Comparison of ENCODE assay signal across 10 cellular contexts in genomic region chr10:110505130-110505815, GRCh38. TPM values are rescaled to one million over a fixed set of nuclear protein-coding genes. Genes with fewer than 3 reads are reported as not detected.
DNase-seq lines count a peak whose midpoint lies in the region; ATAC-seq and TF ChIP-seq lines count a peak whose summit lies in the region.
"Had no signal": no experiment of that assay in that cellular context is flagged by ENCODE, and none has a peak within 500 bp of the region (broad histone marks: within the 10 kb centered on the region; RNA-seq: fewer than 3 reads in every experiment).

No MANE protein-coding gene starts in this region.

- H3K4me1 ChIP-seq in fibroblast of lung (ENCODE audit: control insufficient read depth, extremely low read depth, insufficient read depth, low read length) (peaks cover 34% of the 10 kb centered on the region), stomach smooth muscle (ENCODE audit: control insufficient read depth, insufficient read depth, low read length) (peaks cover 63% of the 10 kb centered on the region)

- peak overlapping the region; percentile 99 for H3K4me3 Mint-ChIP-seq in activated T-cell treated with anti-CD3 and anti-CD28 coated beads, Interleukin-2, amount 50 U/mL, for 4 hours
- peak overlapping the region; percentile 96 for H3K4me3 Mint-ChIP-seq in activated CD4-positive, alpha-beta memory T cell treated with anti-CD3 and anti-CD28 coated beads for 36 hours

- peaks cover 83% of the 10 kb centered on the region for H3K4me1 Mint-ChIP-seq in activated T-cell treated with anti-CD3 and anti-CD28 coated beads, Interleukin-2, amount 50 U/mL, for 4 hours (ENCODE audit: low read depth)
- peaks cover 97% of the 10 kb centered on the region for H3K4me1 Mint-ChIP-seq in activated CD4-positive, alpha-beta memory T cell treated with anti-CD3 and anti-CD28 coated beads for 36 hours (ENCODE audit: low read depth)

- no peak overlapping the region for H3K4me2 ChIP-seq in fibroblast of lung (ENCODE audit: extremely low read depth, insufficient read depth, low read length)

- no peaks in the 10 kb centered on the region for H3K27me3 Mint-ChIP-seq in activated T-cell treated with anti-CD3 and anti-CD28 coated beads, Interleukin-2, amount 50 U/mL, for 4 hours (ENCODE audit: low read depth)
- H3K27me3 Mint-ChIP-seq in activated CD4-positive, alpha-beta memory T cell treated with anti-CD3 and anti-CD28 coated beads for 36 hours: no peaks in the 10 kb centered on the region

- no peak overlapping the region for H2AFZ ChIP-seq in fibroblast of lung (ENCODE audit: low read length)

- CTCF ChIA-PET in activated CD4-positive, alpha-beta memory T cell treated with anti-CD3 and anti-CD28 coated beads for 36 hours (lab: Charles Lee): interaction anchor here (0.9 to 12.4 kb wide), 6 partner anchors 41 to 297 kb away, joined by 4 to 221 read pairs (median 16); partner anchors contain the start of gene SMNDC1

- no peaks in the 10 kb centered on the region for H3K9me3 ChIP-seq in fibroblast of lung (ENCODE audit: control insufficient read depth, insufficient read depth, low read depth, low read length)
- no peaks in the 10 kb centered on the region for H3K9me3 ChIP-seq in stomach smooth muscle (ENCODE audit: control insufficient read depth in 2 of 2, low read length in 2 of 2)

- intact Hi-C loops in activated CD4-positive, alpha-beta memory T cell treated with anti-CD3 and anti-CD28 coated beads for 36 hours (cut with micrococcal nuclease): no loop called here

- H3K27ac Mint-ChIP-seq in activated CD4-positive, alpha-beta memory T cell treated with anti-CD3 and anti-CD28 coated beads for 36 hours: peak overlapping the region; percentile 97

- no peaks in the 10 kb centered on the region for H3K27me3 ChIP-seq in fibroblast of lung (ENCODE audit: control insufficient read depth, insufficient read depth, low read length)
- H3K27me3 ChIP-seq in stomach smooth muscle (ENCODE audit: control insufficient read depth in 1 of 2, insufficient read depth in 2 of 2, low read length in 2 of 2): no peaks in the 10 kb centered on the region

- H3K36me3 Mint-ChIP-seq in activated T-cell treated with anti-CD3 and anti-CD28 coated beads, Interleukin-2, amount 50 U/mL, for 4 hours (ENCODE audit: insufficient read depth): peaks cover 80% of the 10 kb centered on the region
- peaks cover 99% of the 10 kb centered on the region for H3K36me3 Mint-ChIP-seq in activated CD4-positive, alpha-beta memory T cell treated with anti-CD3 and anti-CD28 coated beads for 36 hours

- DNase-seq in activated T-cell treated with anti-CD3 and anti-CD28 coated beads, Interleukin-2, amount 50 U/mL, for 4 hours: no peak
- DNase-seq in activated T-cell treated with anti-CD3 and anti-CD28 coated beads for 4 hours (no peak), fibroblast of lung (ENCODE audit: low read depth in 2 of 2) (no peak), NCI-H82 treated with DMSO at 0.1 percent for 48 hours (lab: John Stamatoyannopoulos, UW; ENCODE audit: unreplicated experiment) (no peak)
- DNase-seq in activated CD4-positive, alpha-beta memory T cell treated with anti-CD3 and anti-CD28 coated beads for 36 hours: no peak
- DNase-seq: AML-193, hippocampal formation had no signal

- peaks cover 91% of the 10 kb centered on the region for H3K79me2 ChIP-seq in fibroblast of lung (ENCODE audit: control insufficient read depth, insufficient read depth, low read length)

- peaks cover 28% of the 10 kb centered on the region for H3K36me3 ChIP-seq in fibroblast of lung (ENCODE audit: control insufficient read depth, insufficient read depth, low read length)
- peaks cover 10 to 14% of the 10 kb centered on the region in 2 donors for H3K36me3 ChIP-seq in stomach smooth muscle (ENCODE audit: control insufficient read depth in 2 of 2, insufficient read depth in 2 of 2, low read length in 2 of 2)

- TF ChIP-seq CTCF in fibroblast of lung (conservative IDR thresholded peaks at IDR 0.05 in 1 of 2, IDR thresholded peaks at IDR 0.05 in 1 of 2; ENCODE audit: low read depth in 1 of 2, low read length in 2 of 2): no peak

- H3K9ac ChIP-seq in fibroblast of lung (ENCODE audit: insufficient read depth, low read length) (no peak overlapping the region), stomach smooth muscle (ENCODE audit: low read length in 2 of 2) (no peak overlapping the region)

- no peaks in the 10 kb centered on the region for H4K20me1 ChIP-seq in fibroblast of lung (ENCODE audit: control insufficient read depth, extremely low read depth, insufficient read depth, low read length)

- H3K4me3 ChIP-seq in fibroblast of lung (replicated peaks in 1 of 4; ENCODE audit: control extremely low read depth in 1 of 4, insufficient read depth in 1 of 4, low read depth in 3 of 4, low read length in 4 of 4): no peak overlapping the region
- no peak overlapping the region for H3K4me3 ChIP-seq in stomach smooth muscle (ENCODE audit: low read length in 2 of 2)

- H3K27ac ChIP-seq in fibroblast of lung (ENCODE audit: insufficient read depth, low read length) (peak overlapping the region; percentile 80), stomach smooth muscle (ENCODE audit: low read length) (peak overlapping the region; percentile 79)

- no peaks in the 10 kb centered on the region for H3K9me3 Mint-ChIP-seq in activated T-cell treated with anti-CD3 and anti-CD28 coated beads, Interleukin-2, amount 50 U/mL, for 4 hours
- H3K9me3 Mint-ChIP-seq in activated CD4-positive, alpha-beta memory T cell treated with anti-CD3 and anti-CD28 coated beads for 36 hours: no peaks in the 10 kb centered on the region

- POLR2A ChIA-PET in activated CD4-positive, alpha-beta memory T cell treated with anti-CD3 and anti-CD28 coated beads for 36 hours (lab: Charles Lee): interaction anchor here (0.7 to 4.8 kb wide), 6 partner anchors 7 to 150 kb away, joined by 3 to 38 read pairs (median 8); no protein-coding TSS in a partner anchor

- no peak for ATAC-seq in activated T-cell treated with anti-CD3 and anti-CD28 coated beads, Interleukin-2, amount 50 U/mL, for 4 hours
- no peak for ATAC-seq in GM19351 (IDR thresholded peaks at IDR 0.05; ENCODE audit: unreplicated experiment)
- ATAC-seq in HG02938 (IDR thresholded peaks at IDR 0.05; ENCODE audit: unreplicated experiment): no peak

RNA-seq across cellular contexts. Expression of gene DUSP5, which starts 7.6 kb away (rescaled TPM):
- total RNA-seq in activated T-cell treated with anti-CD3 and anti-CD28 coated beads, Interleukin-2, amount 50 U/mL, for 4 hours: 10 to 100 TPM; 33.5 to 57.1 (median 56.5) TPM
- 100 to 1,000 TPM; 171 to 176 TPM for total RNA-seq in activated CD4-positive, alpha-beta memory T cell treated with anti-CD3 and anti-CD28 coated beads for 36 hours
- 14.9 and 27.6 TPM in 2 replicates for total RNA-seq in fibroblast of lung
- 37.7 and 48.9 TPM in 2 replicates for polyA plus RNA-seq in fibroblast of lung
- 23.5 and 30.7 TPM in 2 replicates for polyA plus RNA-seq in fibroblast of lung (2012)
- 65.8 and 147 TPM in 2 replicates for polyA minus RNA-seq in fibroblast of lung (ENCODE audit: low replicate concordance)
